ENCODE assay signal across 8 cellular contexts in genomic region chr1:47262787-47263413, GRCh38. TPM values are rescaled to one million over a fixed set of nuclear protein-coding genes. Genes with fewer than 3 reads are reported as not detected.
A peak's percentile ranks its signal among the peaks of the same experiment; 100 is the strongest.
DNase-seq lines count a peak whose midpoint lies in the region; ATAC-seq and TF ChIP-seq lines count a peak whose summit lies in the region.

No MANE protein-coding gene starts in this region.

- ATAC-seq in heart left ventricle: peak in 1 of 4 donors; percentile 39
- no peak for ATAC-seq in left ventricle myocardium superior
- no peak for ATAC-seq in lung (ENCODE audit: insufficient read depth, low FRiP score)
- ATAC-seq in upper lobe of right lung: peak; percentile 80

- H3K36me3 ChIP-seq in heart left ventricle: peaks cover 0 to 18% (median 0%) of the 10 kb centered on the region in 9 donors
- no peaks in the 10 kb centered on the region for H3K36me3 ChIP-seq in lung (ENCODE audit: control insufficient read depth in 2 of 2, insufficient read depth in 2 of 2, low read length in 2 of 2)
- H3K36me3 ChIP-seq in upper lobe of right lung: no peaks in the 10 kb centered on the region

- no peak overlapping the region for H3K27ac ChIP-seq in heart left ventricle
- H3K27ac ChIP-seq in lung (ENCODE audit: low read depth in 1 of 2, low read length in 1 of 2): no peak overlapping the region
- H3K27ac ChIP-seq in upper lobe of right lung: no peak overlapping the region

- no peaks in the 10 kb centered on the region for H3K4me1 ChIP-seq in heart left ventricle
- no peaks in the 10 kb centered on the region for H3K4me1 ChIP-seq in lung (ENCODE audit: control insufficient read depth in 2 of 2, insufficient read depth in 2 of 2, low read length in 2 of 2)
- H3K4me1 ChIP-seq in upper lobe of right lung: no peaks in the 10 kb centered on the region

- H3K27me3 ChIP-seq in heart left ventricle (no peaks in the 10 kb centered on the region), lung (ENCODE audit: control insufficient read depth, insufficient read depth) (no peaks in the 10 kb centered on the region), upper lobe of right lung (no peaks in the 10 kb centered on the region)

- peak in 3 of 5 donors; percentile 22 to 31 (median 24) for DNase-seq in heart left ventricle
- no peak for DNase-seq in left ventricle myocardium superior
- DNase-seq in HuH-7.5 (ENCODE audit: low spot score): peak; percentile 22
- DNase-seq in SKM-1 treated with dmso at 0.1 percent for 144 hours (lab: John Stamatoyannopoulos, UW; ENCODE audit: unreplicated experiment): peak; percentile 28
- peak; percentile 11 for DNase-seq in central memory CD4-positive, alpha-beta T cell
- peak; percentile 45 for DNase-seq in lung (ENCODE audit: low spot score)
- DNase-seq in upper lobe of right lung: no peak
- no peak for DNase-seq in NCI-H1930 (lab: John Stamatoyannopoulos, UW)

- WGBS in heart left ventricle, 4 donors: 88 to 96% (median 94%) methylated on average over 1 of the region's 1 CpG
- 86 to 92% methylated on average over 1 of the region's 1 CpG for WGBS in lung, 2 donors

- no peak for TF ChIP-seq POLR2A in heart left ventricle (IDR thresholded peaks at IDR 0.05)

- intact Hi-C loops in heart left ventricle (cut with DNase I): loop anchor here (1.0 to 5.0 kb wide), 4 partner anchors 70 to 71 kb away; partner anchors contain the start of gene PDZK1IP1 (in 5 of the 10)
- intact Hi-C loops in left ventricle myocardium superior (cut with micrococcal nuclease): loop anchor here (10.0 kb wide), 1 partner anchor 68 kb away; the partner anchor contains the start of gene PDZK1IP1
- intact Hi-C loops in upper lobe of right lung (cut with DNase I): loop anchor here (10.0 kb wide), 1 partner anchor 68 kb away; the partner anchor contains the start of gene PDZK1IP1

- TF ChIP-seq CTCF in heart left ventricle (IDR thresholded peaks at IDR 0.05): peak; percentile 38 to 72 (median 62)
- peak; percentile 35 for TF ChIP-seq CTCF in lung (IDR thresholded peaks at IDR 0.05; ENCODE audit: control extremely low read depth, extremely low read depth)
- peak; percentile 65 for TF ChIP-seq CTCF in upper lobe of right lung (IDR thresholded peaks at IDR 0.05)

- H3K9me3 ChIP-seq in heart left ventricle: no peaks in the 10 kb centered on the region
- no peaks in the 10 kb centered on the region for H3K9me3 ChIP-seq in lung (ENCODE audit: control insufficient read depth in 2 of 2, insufficient read depth in 1 of 2, low read length in 1 of 2)
- no peaks in the 10 kb centered on the region for H3K9me3 ChIP-seq in upper lobe of right lung

- H3K4me3 ChIP-seq in heart left ventricle (no peak overlapping the region), lung (no peak overlapping the region), upper lobe of right lung (no peak overlapping the region)

RNA-seq across cellular contexts. Expression of gene TAL1, which starts 30.9 kb away (rescaled TPM):
- total RNA-seq in heart left ventricle (1 to 10 TPM; 1.8 to 3.9 (median 3.4) TPM), left ventricle myocardium superior (3.7 TPM), lung (1 to 10 TPM; 9.3 to 9.6 TPM), upper lobe of right lung (18.3 TPM)
- polyA plus RNA-seq in heart left ventricle (1 to 10 TPM; 2.7 to 2.9 TPM), lung (1 to 10 TPM; 6.4 to 8.8 TPM)

RNA-seq across cellular contexts. Expression of gene STIL, which starts 51.0 kb away (rescaled TPM):
- total RNA-seq in heart left ventricle (1 to 10 TPM in 2 of 9 donors, under 1 TPM in 7; 0.30 to 3.1 (median 0.81) TPM), left ventricle myocardium superior (0.42 TPM), lung (1 to 10 TPM; 1.8 to 5.9 TPM), upper lobe of right lung (1.7 TPM)
- polyA plus RNA-seq in heart left ventricle (under 1 TPM; 0.19 to 0.30 TPM), lung (under 1 TPM; 0.85 to 0.98 TPM)

Comparison
In these comparisons a context has a peak if more than half of its experiments do, and no peak if none do; other contexts are left out.
1. DNase-seq: peak in heart left ventricle (3 of 5), HuH-7.5 (single experiment), SKM-1 treated with dmso at 0.1 percent for 144 hours (single experiment), central memory CD4-positive, alpha-beta T cell (single experiment) and lung (single experiment); none in left ventricle myocardium superior (single experiment), upper lobe of right lung (single experiment) and NCI-H1930 (0 of 2).
2. Peak in every context shown above with its lines, with median percentiles within 50 percentile points of each other: CTCF ChIP-seq.